Comparison of ENCODE assay signal across 16 cellular contexts in genomic region chr17:28623696-28624095, GRCh38. TPM values are rescaled to one million over a fixed set of nuclear protein-coding genes. Genes with fewer than 3 reads are reported as not detected.
DNase-seq lines count a peak whose midpoint lies in the region; ATAC-seq, FAIRE-seq and TF ChIP-seq lines count a peak whose summit lies in the region.
"Had no signal": no experiment of that assay in that cellular context is flagged by ENCODE, and none has a peak within 500 bp of the region (broad histone marks: within the 10 kb centered on the region; RNA-seq: fewer than 3 reads in every experiment).

No MANE protein-coding gene starts in this region.

- H3K27me3 ChIP-seq in right atrium auricular region = no peaks in the 10 kb centered on the region

- TF ChIP-seq CTCF in right atrium auricular region (IDR thresholded peaks at IDR 0.05) = no peak

- peaks cover 0 to 6% of the 10 kb centered on the region in 2 donors for H3K4me1 ChIP-seq in right atrium auricular region

- intact Hi-C loops in Right ventricle myocardium superior (cut with DNase I) (no loop called here), left ventricle myocardium superior (cut with micrococcal nuclease) (no loop called here)

- FAIRE-seq in HTR-8/SVneo (lab: Jason Lieb, UNC) = no peak
- FAIRE-seq: A204.1, G401.6, H54 had no signal

- peak; percentile 72 for ATAC-seq in Right ventricle myocardium superior (ENCODE audit: poor library complexity)
- peak; percentile 89 for ATAC-seq in left ventricle myocardium superior
- ATAC-seq in GM18519 (IDR thresholded peaks at IDR 0.05; ENCODE audit: low FRiP score, unreplicated experiment) = no peak

- peaks cover 65% of the 10 kb centered on the region for H3K36me3 ChIP-seq in right atrium auricular region

- no peak overlapping the region for H3K4me3 ChIP-seq in right atrium auricular region

- H3K27ac ChIP-seq in right atrium auricular region = peak overlapping the region in 1 of 2 donors; percentile 3

- DNase-seq in Right ventricle myocardium superior (peak; percentile 47), right atrium auricular region (ENCODE audit: low spot score) (no peak), left ventricle myocardium superior (peak; percentile 46), pons (ENCODE audit: low spot score) (peak; percentile 32), GDM1 (lab: John Stamatoyannopoulos, UW) (no peak), HTR-8/SVneo (ENCODE audit: insufficient read length, low spot score) (no peak)
- DNase-seq: Kasumi-1, NCI-H1694, NCI-H2081 treated with DMSO at 0.1 percent for 48 hours, NCI-H446, NCI-H526, SHP77 had no signal

- H3K9me3 ChIP-seq in right atrium auricular region = no peaks in the 10 kb centered on the region

RNA-seq across cellular contexts. Expression of gene RSKR, which starts 9.7 kb away (rescaled TPM):
- total RNA-seq in Right ventricle myocardium superior (4.8 TPM), right atrium auricular region (1 to 10 TPM; 1.3 to 1.8 TPM), left ventricle myocardium superior (4.0 TPM)

RNA-seq across cellular contexts. Expression of gene BLTP2, which starts 21.3 kb away (rescaled TPM):
- total RNA-seq in Right ventricle myocardium superior = 69.2 TPM
- total RNA-seq in right atrium auricular region = 10 to 100 TPM; 62.5 to 70.3 TPM
- 73.8 TPM for total RNA-seq in left ventricle myocardium superior

RNA-seq across cellular contexts. Expression of gene SPAG5, which starts 24.9 kb away (rescaled TPM):
- total RNA-seq in Right ventricle myocardium superior = 1.1 TPM
- total RNA-seq in right atrium auricular region = 1 to 10 TPM in 1 of 2 donors, under 1 TPM in 1; 0.98 to 1.1 TPM
- total RNA-seq in left ventricle myocardium superior = 1.1 TPM

RNA-seq across cellular contexts. Expression of gene SDF2, which starts 38.0 kb away (rescaled TPM):
- total RNA-seq in Right ventricle myocardium superior (26.4 TPM), right atrium auricular region (10 to 100 TPM; 23.0 to 32.5 TPM), left ventricle myocardium superior (30.7 TPM)

RNA-seq across cellular contexts. Expression of gene SUPT6H, which starts 38.3 kb away (rescaled TPM):
- total RNA-seq in Right ventricle myocardium superior = 38.8 TPM
- 10 to 100 TPM; 28.5 to 45.4 TPM for total RNA-seq in right atrium auricular region
- total RNA-seq in left ventricle myocardium superior = 46.0 TPM

Comparison
In these comparisons a context has a peak if more than half of its experiments do, and no peak if none do; other contexts are left out.
1. DNase-seq: peak in Right ventricle myocardium superior (single experiment), left ventricle myocardium superior (single experiment) and pons (single experiment); none in right atrium auricular region (single experiment), GDM1 (single experiment) and HTR-8/SVneo (single experiment).